ENCODE assay signal across 11 cellular contexts in genomic region chr12:10215451-10215850, GRCh38. TPM values are rescaled to one million over a fixed set of nuclear protein-coding genes. Genes with fewer than 3 reads are reported as not detected.
DNase-seq lines count a peak whose midpoint lies in the region; ATAC-seq and TF ChIP-seq lines count a peak whose summit lies in the region.
"Had no signal": no experiment of that assay in that cellular context is flagged by ENCODE, and none has a peak within 500 bp of the region (broad histone marks: within the 10 kb centered on the region; RNA-seq: fewer than 3 reads in every experiment).

No MANE protein-coding gene starts in this region.

- in situ Hi-C loops in mammary epithelial cell (cut with MboI; ENCODE audit: low sequenced_read_pairs in 2 of 2), result no loop called here

- peaks cover 4 to 65% (median 42%) of the 10 kb centered on the region in 12 donors for H3K4me1 ChIP-seq in heart left ventricle
- H3K4me1 ChIP-seq in mammary epithelial cell (ENCODE audit: insufficient read depth, low read length), result peaks cover 19% of the 10 kb centered on the region
- no peaks in the 10 kb centered on the region for H3K4me1 ChIP-seq in mesendoderm (ENCODE audit: control insufficient read depth, low read depth, low read length)
- H3K4me1 ChIP-seq in upper lobe of left lung, result peaks cover 17 to 46% (median 28%) of the 10 kb centered on the region in 4 donors
- peaks cover 0 to 3% of the 10 kb centered on the region in 2 donors for H3K4me1 ChIP-seq in aorta (ENCODE audit: control insufficient read depth in 1 of 2, insufficient read depth in 2 of 2, low read length in 2 of 2)

- H3K4ac ChIP-seq in mesendoderm (ENCODE audit: low read depth, low read length), result peak overlapping the region; percentile 79

- H3K56ac ChIP-seq in mesendoderm (ENCODE audit: low read length), result no peak overlapping the region

- H3K27me3 ChIP-seq in heart left ventricle (no peaks in the 10 kb centered on the region), mammary epithelial cell (ENCODE audit: insufficient read depth, low read length) (no peaks in the 10 kb centered on the region), mesendoderm (ENCODE audit: insufficient read depth, low read length, poor library complexity) (no peaks in the 10 kb centered on the region), upper lobe of left lung (no peaks in the 10 kb centered on the region), aorta (ENCODE audit: control insufficient read depth in 1 of 2, insufficient read depth in 2 of 2, low read length in 1 of 2) (no peaks in the 10 kb centered on the region)

- no peak for TF ChIP-seq POLR2A in heart left ventricle (IDR thresholded peaks at IDR 0.05)
- TF ChIP-seq POLR2A in upper lobe of left lung (IDR thresholded peaks at IDR 0.05), result no peak

- no peaks in the 10 kb centered on the region for H4K20me1 ChIP-seq in mammary epithelial cell (ENCODE audit: insufficient read depth, low read length)

- H3K9ac ChIP-seq in mammary epithelial cell (ENCODE audit: insufficient read depth, low read length) (no peak overlapping the region), mesendoderm (ENCODE audit: low read length) (peak overlapping the region; percentile 49)

- H4K5ac ChIP-seq in mesendoderm (ENCODE audit: low read length), result no peak overlapping the region

- H2AFZ ChIP-seq in mammary epithelial cell (ENCODE audit: low read depth, low read length), result no peak overlapping the region

- peaks cover 4% of the 10 kb centered on the region for H3K79me1 ChIP-seq in mesendoderm (ENCODE audit: low read length)

- BruUV-seq in mammary epithelial cell (replicated peaks; lab: Mats Ljungman, UMichigan), result no TSS peak

- CTCF ChIA-PET in mammary epithelial cell (lab: Charles Lee; ENCODE audit: low non-redundant PET), result no interaction called here

- H3K27ac ChIP-seq in heart left ventricle, result peak overlapping the region; percentile 95 to 100 (median 98)
- H3K27ac ChIP-seq in mammary epithelial cell (ENCODE audit: insufficient read depth, low read depth, low read length), result no peak overlapping the region
- no peak overlapping the region for H3K27ac ChIP-seq in mesendoderm (ENCODE audit: low read depth, low read length)
- H3K27ac ChIP-seq in upper lobe of left lung, result peak overlapping the region; percentile 99 to 100 (median 100)
- no peak overlapping the region for H3K27ac ChIP-seq in aorta (ENCODE audit: low read depth in 1 of 2, low read length in 2 of 2)

- no peak overlapping the region for H2AK5ac ChIP-seq in mesendoderm (ENCODE audit: low read length)

- H3K4me3 ChIP-seq in heart left ventricle, result peak overlapping the region in 11 of 12 donors; percentile 65 to 89 (median 82)
- H3K4me3 ChIP-seq in mammary epithelial cell (replicated peaks in 1 of 3; ENCODE audit: insufficient read depth in 1 of 3, low read depth in 2 of 3, low read length in 3 of 3), result no peak overlapping the region
- H3K4me3 ChIP-seq in mesendoderm (ENCODE audit: low read length), result no peak overlapping the region
- H3K4me3 ChIP-seq in upper lobe of left lung, result peak overlapping the region in 2 of 4 donors; percentile 72 to 73
- H3K4me3 ChIP-seq in aorta (ENCODE audit: low read length in 2 of 2), result peak overlapping the region in 1 of 2 donors; percentile 97

- H3K23ac ChIP-seq in mesendoderm (ENCODE audit: low read length), result no peak overlapping the region

- peaks cover 0 to 45% (median 33%) of the 10 kb centered on the region in 9 donors for H3K36me3 ChIP-seq in heart left ventricle
- no peaks in the 10 kb centered on the region for H3K36me3 ChIP-seq in mammary epithelial cell (ENCODE audit: insufficient read depth, low read length)
- peaks cover 4% of the 10 kb centered on the region for H3K36me3 ChIP-seq in mesendoderm (ENCODE audit: control insufficient read depth, insufficient read depth, low read length)
- H3K36me3 ChIP-seq in upper lobe of left lung, result peaks cover 9 to 36% (median 20%) of the 10 kb centered on the region in 4 donors
- no peaks in the 10 kb centered on the region for H3K36me3 ChIP-seq in aorta (ENCODE audit: control insufficient read depth in 1 of 2, insufficient read depth in 2 of 2, low read length in 1 of 2)

- no peak overlapping the region for H4K8ac ChIP-seq in mesendoderm (ENCODE audit: low read depth, low read length)

- 24 to 29% (median 27%) methylated on average over 2 of the region's 2 CpGs for WGBS in heart left ventricle, 4 donors
- WGBS in mammary epithelial cell (ENCODE audit: low coverage, missing lambda C conversion rate), result 65% methylated on average over 2 of the region's 2 CpGs
- no CpG with 5 or more reads among the region's 2 CpGs for WGBS in mesendoderm (ENCODE audit: extremely low coverage, insufficient coverage, low lambda C conversion rate)
- 54 to 55% methylated on average over 2 of the region's 2 CpGs for WGBS in upper lobe of left lung, 2 donors
- 68 to 77% methylated on average over 2 of the region's 2 CpGs for WGBS in aorta, 2 donors

- peak overlapping the region; percentile 45 for H2BK15ac ChIP-seq in mesendoderm (replicated peaks; ENCODE audit: low read depth)

- ATAC-seq in heart left ventricle (no peak), Right ventricle myocardium superior (ENCODE audit: poor library complexity) (no peak), upper lobe of left lung (ENCODE audit: low FRiP score in 2 of 2) (no peak), aorta (ENCODE audit: low FRiP score) (no peak)

- peak overlapping the region; percentile 90 for H3K4me2 ChIP-seq in mammary epithelial cell (ENCODE audit: insufficient read depth, low read depth, low read length)
- H3K4me2 ChIP-seq in mesendoderm (ENCODE audit: low read length), result peak overlapping the region; percentile 35

- peak overlapping the region; percentile 80 for H3K18ac ChIP-seq in mesendoderm (ENCODE audit: low read length)

- TF ChIP-seq CTCF in heart left ventricle (IDR thresholded peaks at IDR 0.05), result no peak
- TF ChIP-seq CTCF in mammary epithelial cell (conservative IDR thresholded peaks at IDR 0.05 in 1 of 2, IDR thresholded peaks at IDR 0.05 in 1 of 2; ENCODE audit: extremely low read depth in 1 of 2, insufficient read depth in 1 of 2, low read depth in 1 of 2, low read length in 2 of 2), result no peak
- no peak for TF ChIP-seq CTCF in upper lobe of left lung (IDR thresholded peaks at IDR 0.05)

- H2BK120ac ChIP-seq in mesendoderm (ENCODE audit: low read depth, low read length), result no peak overlapping the region

- intact Hi-C loops in heart left ventricle (cut with DNase I), result loop anchor here in 3 of 10 donors (10.0 kb wide), 2 partner anchors 499 to 509 kb away; partner anchors contain the start of gene YBX3 (in 1 of the 3)
- intact Hi-C loops in Right ventricle myocardium superior (cut with DNase I), result loop anchor here (10.0 kb wide), 2 partner anchors 149 to 509 kb away; partner anchors contain the start of gene YBX3
- intact Hi-C loops in mammary epithelial cell (cut with micrococcal nuclease), result no loop called here
- intact Hi-C loops in aorta (cut with DNase I), result loop anchor here (10.0 kb wide), 3 partner anchors 149 to 1311 kb away; no protein-coding TSS in a partner anchor

- dilution Hi-C loops in mammary epithelial cell (cut with HindIII; ENCODE audit: low sequenced_read_pairs), result no loop called here

- no peaks in the 10 kb centered on the region for H3K9me3 ChIP-seq in heart left ventricle
- H3K9me3 ChIP-seq in mammary epithelial cell (replicated peaks; ENCODE audit: insufficient read depth, low read length), result no peaks in the 10 kb centered on the region
- no peaks in the 10 kb centered on the region for H3K9me3 ChIP-seq in upper lobe of left lung
- H3K9me3 ChIP-seq in aorta (ENCODE audit: control insufficient read depth, low read length), result no peaks in the 10 kb centered on the region

- no peaks in the 10 kb centered on the region for H3K79me2 ChIP-seq in mammary epithelial cell (ENCODE audit: insufficient read depth, low read length)
- H3K79me2 ChIP-seq in mesendoderm (ENCODE audit: control insufficient read depth, insufficient read depth, low read length), result peaks cover 25% of the 10 kb centered on the region

- DNase-seq in heart left ventricle (no peak), Right ventricle myocardium superior (no peak), mammary epithelial cell (no peak), mesendoderm (peak; percentile 78), upper lobe of left lung (no peak), aorta (no peak), GM03348 (ENCODE audit: low spot score) (no peak), foreskin melanocyte (no peak)
- DNase-seq: NCI-H146; stimulated activated CD4-positive, alpha-beta T cell treated with anti-CD3 and anti-CD28 coated beads, Interleukin-2, amount 100 ng/mL, for 24 hours had no signal

- no peak overlapping the region for H2BK5ac ChIP-seq in mesendoderm (ENCODE audit: low read length)

- no peak for TF ChIP-seq EP300 in upper lobe of left lung (IDR thresholded peaks at IDR 0.05)

RNA-seq across cellular contexts. Expression of gene GABARAPL1, which starts 2.8 kb away (rescaled TPM):
- 100 to 1,000 TPM; 212 to 790 (median 297) TPM for total RNA-seq in heart left ventricle
- polyA plus RNA-seq in heart left ventricle, result 100 to 1,000 TPM; 126 to 258 TPM
- total RNA-seq in Right ventricle myocardium superior, result 278 TPM
- 10 to 100 TPM; 18.6 to 55.0 TPM for total RNA-seq in mammary epithelial cell
- 10.1 TPM for polyA plus RNA-seq in mammary epithelial cell
- polyA minus RNA-seq in mammary epithelial cell, result 0.88 TPM
- 45.0 TPM for polyA plus RNA-seq in mesendoderm (2013, experiment 1 of 2)
- polyA plus RNA-seq in mesendoderm (2013, experiment 2 of 2), result 45.2 TPM
- total RNA-seq in upper lobe of left lung, result 100 to 1,000 TPM in 3 of 6 donors, 10 to 100 TPM in 3; 88.9 to 114 (median 97.9) TPM
- total RNA-seq in aorta, result 100 to 1,000 TPM; 103 to 111 TPM
- 10 to 100 TPM; 74.5 to 84.1 TPM for polyA plus RNA-seq in aorta

RNA-seq across cellular contexts. Expression of gene TMEM52B, which starts 36.6 kb away (rescaled TPM):
- total RNA-seq in heart left ventricle (under 1 TPM in 1 of 9 donors, not detected in 8; 0.53 TPM), Right ventricle myocardium superior (not detected), mammary epithelial cell (not detected), upper lobe of left lung (1 to 10 TPM in 3 of 6 donors, under 1 TPM in 2, not detected in 1; 0.55 to 2.7 (median 1.1) TPM), aorta (under 1 TPM; 0.13 to 0.27 TPM)
- polyA plus RNA-seq in heart left ventricle (under 1 TPM in 1 of 2 donors, not detected in 1; 0.03 TPM), mammary epithelial cell (not detected), aorta (under 1 TPM; 0.05 to 0.63 TPM)
- polyA minus RNA-seq in mammary epithelial cell, result not detected
- polyA plus RNA-seq in mesendoderm (2013, experiment 1 of 2), result 0.79 TPM
- polyA plus RNA-seq in mesendoderm (2013, experiment 2 of 2), result 0.57 TPM
- total RNA-seq: dermis microvascular lymphatic vessel endothelial cell had no signal

RNA-seq across cellular contexts. Expression of gene OLR1, which starts 43.5 kb away (rescaled TPM):
- total RNA-seq in heart left ventricle (1 to 10 TPM in 2 of 9 donors, under 1 TPM in 5, not detected in 2; 0.34 to 1.6 (median 0.81) TPM), Right ventricle myocardium superior (0.35 TPM), mammary epithelial cell (under 1 TPM in 1 of 2 donors, not detected in 1; 0.17 TPM), upper lobe of left lung (100 to 1,000 TPM in 4 of 6 donors, 10 to 100 TPM in 2; 51.2 to 163 (median 113) TPM), aorta (1 to 10 TPM; 8.4 to 9.3 TPM)
- polyA plus RNA-seq in heart left ventricle (under 1 TPM; 0.07 to 0.38 TPM), mammary epithelial cell (0.10 TPM), aorta (1 to 10 TPM in 1 of 2 donors, not detected in 1; 4.4 TPM)
- not detected for polyA minus RNA-seq in mammary epithelial cell
- 0.90 TPM for polyA plus RNA-seq in mesendoderm (2013, experiment 1 of 2)
- 0.87 TPM for polyA plus RNA-seq in mesendoderm (2013, experiment 2 of 2)
- total RNA-seq: dermis microvascular lymphatic vessel endothelial cell had no signal

Comparison
In these comparisons a context has a peak if more than half of its experiments do, and no peak if none do; other contexts are left out.
1. H3K27ac ChIP-seq: peak in heart left ventricle (12 of 12) and upper lobe of left lung (4 of 4); none in mammary epithelial cell (single experiment), mesendoderm (single experiment) and aorta (0 of 2).
2. H3K4me3 ChIP-seq: peak in heart left ventricle (11 of 12); none in mammary epithelial cell (0 of 3) and mesendoderm (single experiment).
3. RNA of gene OLR1, which starts 43.5 kb away (total RNA-seq): 51.2 to 163 TPM in upper lobe of left lung; 8.4 to 9.3 TPM in aorta, 0.34 to 1.6 TPM in heart left ventricle, 0.35 TPM in Right ventricle myocardium superior (single experiment) and 0.17 TPM in mammary epithelial cell; every median in the first group is over 4 times any median in the second.